ENCODE assay signal across 1 cellular context in the genomic region with DNA sequence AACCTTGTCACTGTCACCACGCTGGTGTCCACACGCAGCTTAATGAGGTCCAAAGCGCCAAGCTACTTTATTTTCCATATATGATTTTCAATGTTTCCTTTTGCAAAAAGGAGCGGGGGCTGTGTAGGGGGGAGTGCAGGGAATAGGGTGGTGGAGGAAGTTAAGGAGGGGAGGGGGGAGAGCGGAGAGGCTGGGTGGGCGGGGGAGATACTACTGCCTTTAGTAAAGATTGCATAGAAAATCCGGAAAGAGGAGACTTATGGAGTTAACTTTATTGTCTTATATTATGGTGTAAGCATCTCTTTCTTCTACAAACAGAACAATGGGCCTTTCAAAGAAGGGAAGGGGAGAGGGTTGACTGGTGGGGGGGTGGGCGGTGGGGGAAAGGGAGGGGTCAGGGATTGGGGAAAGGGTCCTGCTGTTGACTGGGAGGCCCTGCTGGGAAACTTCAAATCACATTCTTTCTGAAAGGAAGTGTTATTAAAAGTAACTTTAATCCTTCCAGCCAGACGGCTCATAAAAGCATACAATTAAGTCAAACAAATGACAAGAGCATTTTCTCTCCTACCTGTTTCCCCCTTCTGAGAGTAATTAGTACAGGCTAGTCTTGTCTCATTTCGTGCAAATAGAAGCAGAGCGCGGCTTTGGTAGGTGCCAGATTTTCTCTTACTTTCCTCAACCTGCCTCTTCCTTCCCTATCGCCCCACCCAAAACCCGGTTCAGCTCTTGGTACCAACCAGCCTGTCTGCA.
TF ChIP-seq lines count a peak whose summit lies in the region.

No MANE protein-coding gene starts in this region.

TF ChIP-seq in GM23338, 12 proteins besides CTCF, POLR2A, EP300 and RAD21 (continued from another document):
- TF ChIP-seq POLR2AphosphoS5 (IDR thresholded peaks at IDR 0.05; ENCODE audit: low read depth), result no peak
- TF ChIP-seq CREB1 (CRISPR knock-in tag; IDR thresholded peaks at IDR 0.05; ENCODE audit: low read depth), result no peak
- TF ChIP-seq STAT1 (IDR thresholded peaks at IDR 0.05; ENCODE audit: unreplicated experiment), result no peak
- TF ChIP-seq ZNF331 (CRISPR knock-in tag; IDR thresholded peaks at IDR 0.05; ENCODE audit: low read depth), result no peak
- TF ChIP-seq REST (IDR thresholded peaks at IDR 0.05; ENCODE audit: unreplicated experiment), result no peak
